8 cellular contexts compared by ENCODE assay signal in genomic region chr1:222654849-222655248, GRCh38.
A peak's percentile ranks its signal among the peaks of the same experiment; 100 is the strongest.
DNase-seq lines count a peak whose midpoint lies in the region; ATAC-seq and TF ChIP-seq lines count a peak whose summit lies in the region.

No MANE protein-coding gene starts in this region.

- CTCF ChIA-PET in RWPE1 (lab: Yijun Ruan, JAX) = no interaction called here

- DNase-seq in AG10803 (ENCODE audit: low read depth) = peak; percentile 38
- peak; percentile 63 to 69 for DNase-seq in activated CD4-positive, alpha-beta T cell treated with anti-CD3 and anti-CD28 coated beads, Interleukin-2, amount 50 U/mL, for 4 hours
- DNase-seq in fibroblast of peridontal ligament (ENCODE audit: extremely low read depth) = peak; percentile 86
- DNase-seq in stimulated activated CD8-positive, alpha-beta memory T cell treated with anti-CD3 and anti-CD28 coated beads, Interleukin-15, amount 100 ng/mL, for 24 hours (ENCODE audit: low read depth) = peak; percentile 15
- no peak for DNase-seq in RWPE1 (ENCODE audit: low spot score)
- DNase-seq in HuH-7.5 (ENCODE audit: low spot score) = no peak

- no peak overlapping the region for H3K27ac ChIP-seq in RWPE1

- H3K4me3 ChIP-seq in AG10803 (ENCODE audit: low read length) = no peak overlapping the region

- TF ChIP-seq CTCF in AG10803 (conservative IDR thresholded peaks at IDR 0.05; ENCODE audit: low read length) (no peak), RWPE1 (conservative IDR thresholded peaks at IDR 0.05; ENCODE audit: low read depth) (no peak)

- ATAC-seq in GM19397 (IDR thresholded peaks at IDR 0.05; ENCODE audit: unreplicated experiment) (peak; percentile 93), HG03558 (IDR thresholded peaks at IDR 0.05; ENCODE audit: extremely low read depth, unreplicated experiment) (peak; percentile 93)

- POLR2A ChIA-PET in RWPE1 (lab: Yijun Ruan, JAX; ENCODE audit: low non-redundant PET) = no interaction called here

Comparison
In these comparisons a context has a peak if more than half of its experiments do, and no peak if none do; other contexts are left out.
1. DNase-seq: peak in AG10803 (single experiment), activated CD4-positive, alpha-beta T cell treated with anti-CD3 and anti-CD28 coated beads, Interleukin-2, amount 50 U/mL, for 4 hours (2 of 2), fibroblast of peridontal ligament (single experiment) and stimulated activated CD8-positive, alpha-beta memory T cell treated with anti-CD3 and anti-CD28 coated beads, Interleukin-15, amount 100 ng/mL, for 24 hours (single experiment); none in RWPE1 (single experiment) and HuH-7.5 (single experiment).